ENCODE assay signal across 8 cellular contexts in the genomic region with DNA sequence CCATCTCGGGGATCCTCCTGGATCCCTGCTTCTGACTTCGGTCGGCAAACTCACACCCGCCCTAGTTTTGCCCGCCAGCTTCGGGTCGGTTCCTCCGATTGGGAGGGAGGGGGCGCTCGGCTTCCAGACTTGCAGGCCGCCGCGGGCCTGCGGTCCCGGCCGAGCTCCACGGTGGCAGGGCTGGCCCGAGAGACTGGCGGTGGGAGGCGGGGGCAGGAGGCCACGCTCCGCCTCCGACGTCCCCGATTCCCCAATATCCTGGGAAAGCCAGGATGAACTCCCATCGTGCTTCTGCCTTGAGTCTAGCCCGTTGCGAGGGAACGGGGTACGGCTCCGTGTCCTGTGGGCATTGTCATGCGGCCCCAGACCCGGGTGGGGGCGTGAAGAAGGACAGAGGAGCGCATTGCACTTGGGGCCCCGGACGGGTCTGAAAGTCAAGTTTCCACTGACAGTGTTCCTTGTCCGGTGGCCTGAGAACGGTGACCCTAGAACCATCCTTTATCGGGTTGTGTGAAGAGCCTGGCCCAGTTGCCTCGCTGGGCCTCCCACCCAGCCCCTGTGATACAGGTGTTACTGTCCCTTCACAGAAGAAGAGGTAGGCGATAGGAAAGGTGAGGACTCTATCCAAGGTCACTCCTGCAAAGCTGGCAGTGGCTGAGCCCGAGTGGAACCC. TPM values are rescaled to one million over a fixed set of nuclear protein-coding genes. Genes with fewer than 3 reads are reported as not detected.
DNase-seq lines count a peak whose midpoint lies in the region; ATAC-seq and TF ChIP-seq lines count a peak whose summit lies in the region.

No MANE protein-coding gene starts in this region.

- peaks cover 17% of the 10 kb centered on the region for H3K4me1 Mint-ChIP-seq in activated naive CD8-positive, alpha-beta T cell treated with anti-CD3 and anti-CD28 coated beads, Interleukin-2, amount 10 ng/mL, durations not matched to agents 7 days and 5 days

- 11% methylated on average over 22 of the region's 43 CpGs; no CpG with 5 or more reads in 1 of the 2 donors for WGBS in upper lobe of left lung, 2 donors

- H3K4me1 ChIP-seq in cardiac muscle cell (ENCODE audit: low read depth) (peaks cover 4% of the 10 kb centered on the region), parathyroid adenoma (peaks cover 4% of the 10 kb centered on the region), upper lobe of left lung (peaks cover 39 to 56% (median 42%) of the 10 kb centered on the region in 4 donors)

- H3K27me3 Mint-ChIP-seq in activated naive CD8-positive, alpha-beta T cell treated with anti-CD3 and anti-CD28 coated beads, Interleukin-2, amount 10 ng/mL, durations not matched to agents 7 days and 5 days = peaks cover 65% of the 10 kb centered on the region

- TF ChIP-seq POLR2A in upper lobe of left lung (IDR thresholded peaks at IDR 0.05) = no peak

- peak; percentile 51 for ATAC-seq in activated naive CD8-positive, alpha-beta T cell treated with anti-CD3 and anti-CD28 coated beads, Interleukin-2, amount 10 ng/mL, durations not matched to agents 7 days and 5 days (ENCODE audit: low read depth)
- peak; percentile 79 to 86 for ATAC-seq in upper lobe of left lung (ENCODE audit: low FRiP score in 2 of 2)

- H3K4me3 ChIP-seq in HL-60 (replicated peaks; ENCODE audit: insufficient read depth, low read length) (no peak overlapping the region), cardiac muscle cell (no peak overlapping the region), parathyroid adenoma (ENCODE audit: low read depth, low read length) (peak overlapping the region; percentile 34), upper lobe of left lung (peak overlapping the region in 3 of 4 donors; percentile 54 to 62 (median 59))

- H3K36me3 Mint-ChIP-seq in activated naive CD8-positive, alpha-beta T cell treated with anti-CD3 and anti-CD28 coated beads, Interleukin-2, amount 10 ng/mL, durations not matched to agents 7 days and 5 days = no peaks in the 10 kb centered on the region

- no peaks in the 10 kb centered on the region for H3K36me3 ChIP-seq in cardiac muscle cell
- H3K36me3 ChIP-seq in parathyroid adenoma (ENCODE audit: control insufficient read depth, insufficient read depth, low read length) = no peaks in the 10 kb centered on the region
- no peaks in the 10 kb centered on the region for H3K36me3 ChIP-seq in upper lobe of left lung

- POLR2A ChIA-PET in GM10248 (lab: Yijun Ruan, JAX) = no interaction called here
- POLR2A ChIA-PET in activated naive CD8-positive, alpha-beta T cell treated with anti-CD3 and anti-CD28 coated beads, Interleukin-2, amount 10 ng/mL, durations not matched to agents 7 days and 5 days (lab: Charles Lee) = no interaction called here

- peak; percentile 77 for DNase-seq in GM10248 (ENCODE audit: extremely low spot score)
- DNase-seq in HL-60 (ENCODE audit: low read depth in 1 of 2, low spot score in 1 of 2) = peak in 1 of 2 experiments; percentile 71
- DNase-seq in RPMI8226 = peak; percentile 84
- peak; percentile 72 for DNase-seq in activated naive CD8-positive, alpha-beta T cell treated with anti-CD3 and anti-CD28 coated beads, Interleukin-2, amount 10 ng/mL, durations not matched to agents 7 days and 5 days
- peak; percentile 90 to 92 for DNase-seq in cardiac muscle cell (ENCODE audit: low read depth in 1 of 2, low spot score in 1 of 2)
- peak; percentile 88 to 92 for DNase-seq in upper lobe of left lung
- DNase-seq in NCI-H146 treated with DMSO at 0.1 percent for 48 hours (lab: John Stamatoyannopoulos, UW; ENCODE audit: unreplicated experiment) = no peak

- H3K9me3 Mint-ChIP-seq in activated naive CD8-positive, alpha-beta T cell treated with anti-CD3 and anti-CD28 coated beads, Interleukin-2, amount 10 ng/mL, durations not matched to agents 7 days and 5 days = no peaks in the 10 kb centered on the region

- CTCF ChIA-PET in GM10248 (lab: Yijun Ruan, JAX) = interaction anchor here (0.6 to 1.9 kb wide), 10 partner anchors 9 to 553 kb away, joined by 3 to 9 read pairs (median 3); no protein-coding TSS in a partner anchor

- no peak overlapping the region for H3K27ac ChIP-seq in HL-60 (replicated peaks)
- no peak overlapping the region for H3K27ac ChIP-seq in cardiac muscle cell
- no peak overlapping the region for H3K27ac ChIP-seq in parathyroid adenoma
- H3K27ac ChIP-seq in upper lobe of left lung = no peak overlapping the region

- H3K27me3 ChIP-seq in HL-60 (ENCODE audit: insufficient read depth, poor library complexity, severe bottlenecking) = peaks cover 27% of the 10 kb centered on the region
- H3K27me3 ChIP-seq in cardiac muscle cell = peaks cover 84% of the 10 kb centered on the region
- no peaks in the 10 kb centered on the region for H3K27me3 ChIP-seq in parathyroid adenoma (ENCODE audit: control insufficient read depth, insufficient read depth, low read length)
- H3K27me3 ChIP-seq in upper lobe of left lung = peaks cover 0 to 43% (median 24%) of the 10 kb centered on the region in 4 donors

- TF ChIP-seq EP300 in upper lobe of left lung (IDR thresholded peaks at IDR 0.05) = no peak

- TF ChIP-seq CTCF in GM10248 (IDR thresholded peaks at IDR 0.05; ENCODE audit: control extremely low read depth, extremely low read depth, low read depth, missing control alignments) (peak; percentile 64), HL-60 (IDR thresholded peaks at IDR 0.05; ENCODE audit: insufficient read depth, low read length) (peak; percentile 30), cardiac muscle cell (IDR thresholded peaks at IDR 0.05; ENCODE audit: low read depth, low read length) (peak; percentile 85), parathyroid adenoma (IDR thresholded peaks at IDR 0.05) (peak; percentile 89), upper lobe of left lung (IDR thresholded peaks at IDR 0.05) (peak; percentile 74 to 92 (median 86))

- peak overlapping the region; percentile 47 for H3K4me2 ChIP-seq in parathyroid adenoma (ENCODE audit: low read length)

- H3K9ac ChIP-seq in parathyroid adenoma = no peak overlapping the region

- peak overlapping the region; percentile 69 for H2AFZ ChIP-seq in parathyroid adenoma

- H3K79me2 ChIP-seq in parathyroid adenoma = no peaks in the 10 kb centered on the region

- peak overlapping the region; percentile 28 for H3K4me3 Mint-ChIP-seq in activated naive CD8-positive, alpha-beta T cell treated with anti-CD3 and anti-CD28 coated beads, Interleukin-2, amount 10 ng/mL, durations not matched to agents 7 days and 5 days

- H3K9me3 ChIP-seq in cardiac muscle cell (ENCODE audit: low read depth) (no peaks in the 10 kb centered on the region), parathyroid adenoma (ENCODE audit: control insufficient read depth, low read length) (no peaks in the 10 kb centered on the region), upper lobe of left lung (no peaks in the 10 kb centered on the region)

- no peak overlapping the region for H3K27ac Mint-ChIP-seq in activated naive CD8-positive, alpha-beta T cell treated with anti-CD3 and anti-CD28 coated beads, Interleukin-2, amount 10 ng/mL, durations not matched to agents 7 days and 5 days

RNA-seq across cellular contexts. Expression of gene INHBB, which starts 2.4 kb away (rescaled TPM):
- total RNA-seq in activated naive CD8-positive, alpha-beta T cell treated with anti-CD3 and anti-CD28 coated beads, Interleukin-2, amount 10 ng/mL, durations not matched to agents 7 days and 5 days = not detected
- not detected in 2 replicates for total RNA-seq in cardiac muscle cell
- polyA plus RNA-seq in cardiac muscle cell = not detected in 2 replicates
- 10 to 100 TPM in 3 of 6 donors, 1 to 10 TPM in 3; 2.3 to 12.4 (median 8.0) TPM for total RNA-seq in upper lobe of left lung

Comparison
In these comparisons a context has a peak if more than half of its experiments do, and no peak if none do; other contexts are left out.
1. CTCF ChIP-seq: peak in every context shown above with its lines; median percentile 89 in parathyroid adenoma; 86 in upper lobe of left lung; 85 in cardiac muscle cell; 64 in GM10248; 30 in HL-60.
2. H3K4me3 ChIP-seq: peak in parathyroid adenoma (single experiment) and upper lobe of left lung (3 of 4); none in HL-60 (single experiment) and cardiac muscle cell (single experiment).